Comparison of ENCODE assay signal across 2 cellular contexts in genomic region chr6:143759666-143760065, GRCh38.
TF ChIP-seq lines count a peak whose summit lies in the region.

No MANE protein-coding gene starts in this region.

TF ChIP-seq in IMR-90, 13 proteins besides CTCF, POLR2A, EP300 and RAD21:
- TF ChIP-seq MXI1 (IDR thresholded peaks at IDR 0.05; ENCODE audit: borderline replicate concordance, low read depth, low read length): no peak
- no peak for TF ChIP-seq ELK1 (IDR thresholded peaks at IDR 0.05; ENCODE audit: borderline replicate concordance, low read depth, low read length)
- TF ChIP-seq MAZ (IDR thresholded peaks at IDR 0.05; ENCODE audit: borderline replicate concordance, low read depth, low read length): no peak
- TF ChIP-seq RFX5 (IDR thresholded peaks at IDR 0.05; ENCODE audit: low read depth, low read length): no peak
- TF ChIP-seq, protein P1, sequence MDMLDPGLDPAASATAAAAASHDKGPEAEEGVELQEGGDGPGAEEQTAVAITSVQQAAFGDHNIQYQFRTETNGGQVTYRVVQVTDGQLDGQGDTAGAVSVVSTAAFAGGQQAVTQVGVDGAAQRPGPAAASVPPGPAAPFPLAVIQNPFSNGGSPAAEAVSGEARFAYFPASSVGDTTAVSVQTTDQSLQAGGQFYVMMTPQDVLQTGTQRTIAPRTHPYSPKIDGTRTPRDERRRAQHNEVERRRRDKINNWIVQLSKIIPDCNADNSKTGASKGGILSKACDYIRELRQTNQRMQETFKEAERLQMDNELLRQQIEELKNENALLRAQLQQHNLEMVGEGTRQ (IDR thresholded peaks at IDR 0.05; ENCODE audit: low read depth, low read length): no peak
- no peak for TF ChIP-seq BHLHE40 (IDR thresholded peaks at IDR 0.05; ENCODE audit: low read depth, low read length)
- no peak for TF ChIP-seq NFE2L2 (IDR thresholded peaks at IDR 0.05; ENCODE audit: low read depth, low read length)
- no peak for TF ChIP-seq CEBPB (IDR thresholded peaks at IDR 0.05; ENCODE audit: low read depth, low read length)
- no peak for TF ChIP-seq SMC3 (IDR thresholded peaks at IDR 0.05; ENCODE audit: low read depth, low read length)
- no peak for TF ChIP-seq MAFK (IDR thresholded peaks at IDR 0.05; ENCODE audit: low read depth, low read length)
- no peak for TF ChIP-seq CHD1 (IDR thresholded peaks at IDR 0.05; ENCODE audit: low read depth, low read length)
- no peak for TF ChIP-seq RCOR1 (IDR thresholded peaks at IDR 0.05; ENCODE audit: insufficient replicate concordance, low read length)
- no peak for TF ChIP-seq FOS (IDR thresholded peaks at IDR 0.05; ENCODE audit: low read depth, low read length)

TF ChIP-seq in K562, 482 proteins besides CTCF, POLR2A, EP300 and RAD21:
- TF ChIP-seq SMARCA4 (IDR thresholded peaks at IDR 0.05): no peak
- no peak for TF ChIP-seq CREM (IDR thresholded peaks at IDR 0.05; ENCODE audit: low read depth)
- TF ChIP-seq MAFK (IDR thresholded peaks at IDR 0.05; ENCODE audit: low read length): no peak
- no peak for TF ChIP-seq TCF7L2 (IDR thresholded peaks at IDR 0.05; ENCODE audit: low read depth, low read length)
- no peak for TF ChIP-seq ZHX1 (conservative IDR thresholded peaks at IDR 0.05; ENCODE audit: low read length)
- no peak for TF ChIP-seq ZNF217 (CRISPR knock-in tag; IDR thresholded peaks at IDR 0.05)
- TF ChIP-seq DNMT1 (IDR thresholded peaks at IDR 0.05): no peak
- no peak for TF ChIP-seq PHB (CRISPR knock-in tag; IDR thresholded peaks at IDR 0.05)
- TF ChIP-seq SMC3 (conservative IDR thresholded peaks at IDR 0.05; ENCODE audit: insufficient read depth, low read depth, low read length): no peak
- TF ChIP-seq, protein P2, sequence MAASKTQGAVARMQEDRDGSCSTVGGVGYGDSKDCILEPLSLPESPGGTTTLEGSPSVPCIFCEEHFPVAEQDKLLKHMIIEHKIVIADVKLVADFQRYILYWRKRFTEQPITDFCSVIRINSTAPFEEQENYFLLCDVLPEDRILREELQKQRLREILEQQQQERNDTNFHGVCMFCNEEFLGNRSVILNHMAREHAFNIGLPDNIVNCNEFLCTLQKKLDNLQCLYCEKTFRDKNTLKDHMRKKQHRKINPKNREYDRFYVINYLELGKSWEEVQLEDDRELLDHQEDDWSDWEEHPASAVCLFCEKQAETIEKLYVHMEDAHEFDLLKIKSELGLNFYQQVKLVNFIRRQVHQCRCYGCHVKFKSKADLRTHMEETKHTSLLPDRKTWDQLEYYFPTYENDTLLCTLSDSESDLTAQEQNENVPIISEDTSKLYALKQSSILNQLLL (CRISPR knock-in tag; IDR thresholded peaks at IDR 0.05; ENCODE audit: borderline replicate concordance): no peak
